In genomic region chr15:98778263-98778959, GRCh38 we compare ENCODE assay signal across 18 cellular contexts.
DNase-seq lines count a peak whose midpoint lies in the region; ATAC-seq and TF ChIP-seq lines count a peak whose summit lies in the region.
"Had no signal": no experiment of that assay in that cellular context is flagged by ENCODE, and none has a peak within 500 bp of the region (broad histone marks: within the 10 kb centered on the region; RNA-seq: fewer than 3 reads in every experiment).

No MANE protein-coding gene starts in this region.

- ATAC-seq in RWPE2 (ENCODE audit: low read depth): no peak
- ATAC-seq: activated CD4-positive, alpha-beta T cell treated with anti-CD3 and anti-CD28 coated beads for 36 hours; GM12878 had no signal

- H3K27ac ChIP-seq in GM23248 (0 out of 2 replicates have a peak overlapping the region, but pooled peaks have one; percentile 0), RWPE2 (ENCODE audit: poor library complexity, severe bottlenecking) (peak overlapping the region; percentile 37), endodermal cell (ENCODE audit: low read depth, low read length) (no peak overlapping the region)
- H3K27ac ChIP-seq: cardiac muscle cell had no signal

- TF ChIP-seq CTCF in RWPE2 (IDR thresholded peaks at IDR 0.05; ENCODE audit: poor library complexity, severe bottlenecking) (no peak), endodermal cell (conservative IDR thresholded peaks at IDR 0.05) (no peak), osteocyte (IDR thresholded peaks at IDR 0.05) (no peak)

- H3K79me2 ChIP-seq in GM23248 (ENCODE audit: insufficient read depth): peaks cover 98% of the 10 kb centered on the region

- H3K4me3 ChIP-seq in GM23248 (no peak overlapping the region), RWPE2 (ENCODE audit: severe bottlenecking) (no peak overlapping the region), endodermal cell (ENCODE audit: low read length) (no peak overlapping the region)
- H3K4me3 ChIP-seq: cardiac muscle cell, GM12878 had no signal

- H3K4me1 Mint-ChIP-seq in endodermal cell (peaks cover 59% of the 10 kb centered on the region), osteocyte (ENCODE audit: unreplicated experiment) (peaks cover 39% of the 10 kb centered on the region)

- no peak overlapping the region for H3K4me2 ChIP-seq in GM23248 (ENCODE audit: unreplicated experiment)

- H3K27ac Mint-ChIP-seq in endodermal cell (peak overlapping the region; percentile 56), osteocyte (ENCODE audit: unreplicated experiment) (no peak overlapping the region)
- H3K27ac Mint-ChIP-seq: activated CD4-positive, alpha-beta T cell treated with anti-CD3 and anti-CD28 coated beads for 36 hours; activated naive CD4-positive, alpha-beta T cell treated with anti-CD3 and anti-CD28 coated beads for 36 hours had no signal

- no peaks in the 10 kb centered on the region for H3K27me3 Mint-ChIP-seq in endodermal cell (ENCODE audit: insufficient read depth)
- H3K27me3 Mint-ChIP-seq in osteocyte (ENCODE audit: unreplicated experiment): no peaks in the 10 kb centered on the region
- H3K27me3 Mint-ChIP-seq: activated CD4-positive, alpha-beta T cell treated with anti-CD3 and anti-CD28 coated beads for 36 hours had no signal

- H3K4me3 Mint-ChIP-seq in endodermal cell (no peak overlapping the region), osteocyte (ENCODE audit: unreplicated experiment) (no peak overlapping the region)
- H3K4me3 Mint-ChIP-seq: activated CD4-positive, alpha-beta T cell treated with anti-CD3 and anti-CD28 coated beads for 36 hours; activated naive CD4-positive, alpha-beta T cell treated with anti-CD3 and anti-CD28 coated beads for 36 hours had no signal

- H3K9ac ChIP-seq in GM23248 (no peak overlapping the region), endodermal cell (ENCODE audit: extremely low read depth, low read length, poor library complexity, severe bottlenecking) (no peak overlapping the region)

- DNase-seq in GM23248 (no peak), RWPE2 (ENCODE audit: low spot score) (no peak), endodermal cell (no peak), osteocyte (ENCODE audit: extremely low spot score, unreplicated experiment) (peak; percentile 49), RPMI8226 (no peak), SW480 (ENCODE audit: low spot score) (no peak)
- DNase-seq in stimulated activated CD4-positive, alpha-beta T cell treated with anti-CD3 and anti-CD28 coated beads, Interleukin-2, amount 100 ng/mL, for 24 hours: no peak
- DNase-seq in activated CD4-positive, alpha-beta T cell treated with anti-CD3 and anti-CD28 coated beads, Interleukin-2, amount 50 U/mL, for 48 hours: no peak
- DNase-seq: activated CD4-positive, alpha-beta T cell treated with anti-CD3 and anti-CD28 coated beads for 36 hours; activated CD8-positive, alpha-beta memory T cell treated with anti-CD3 and anti-CD28 coated beads, Interleukin-2, amount 50 U/mL, for 4 hours; activated naive CD4-positive, alpha-beta T cell treated with anti-CD3 and anti-CD28 coated beads for 36 hours; COR-L47; KG1; NCI-H1105 treated with DMSO at 0.1 percent for 48 hours; SHP77; T-helper 2 cell had no signal

- H3F3A ChIP-seq in GM23248 (ENCODE audit: insufficient read depth): peaks cover 18% of the 10 kb centered on the region

- in situ Hi-C loops in GM23248 (cut with MboI): no loop called here

- no peaks in the 10 kb centered on the region for H3K9me2 ChIP-seq in GM23248 (ENCODE audit: insufficient read depth)

- H3K36me3 Mint-ChIP-seq in endodermal cell (ENCODE audit: low read depth) (peaks cover 8% of the 10 kb centered on the region), osteocyte (ENCODE audit: unreplicated experiment) (no peaks in the 10 kb centered on the region)

- no peaks in the 10 kb centered on the region for H3K9me3 ChIP-seq in GM23248 (ENCODE audit: low read depth)
- no peaks in the 10 kb centered on the region for H3K9me3 ChIP-seq in RWPE2 (ENCODE audit: severe bottlenecking)
- no peaks in the 10 kb centered on the region for H3K9me3 ChIP-seq in endodermal cell (ENCODE audit: control insufficient read depth, low read length)

- H3K4me1 ChIP-seq in GM23248 (ENCODE audit: insufficient read depth) (peaks cover 24% of the 10 kb centered on the region), RWPE2 (ENCODE audit: insufficient read depth, poor library complexity, severe bottlenecking) (peaks cover 39% of the 10 kb centered on the region), endodermal cell (ENCODE audit: control insufficient read depth, insufficient read depth, low read length) (peaks cover 30% of the 10 kb centered on the region)

- H4K20me1 ChIP-seq in GM23248 (ENCODE audit: insufficient read depth): peaks cover 6% of the 10 kb centered on the region; the same call in 1 of the 2 replicates

- no peak overlapping the region for H2AFZ ChIP-seq in GM23248

- H3K9me3 Mint-ChIP-seq in endodermal cell: no peaks in the 10 kb centered on the region
- no peaks in the 10 kb centered on the region for H3K9me3 Mint-ChIP-seq in osteocyte (ENCODE audit: unreplicated experiment)
- H3K9me3 Mint-ChIP-seq: activated naive CD4-positive, alpha-beta T cell treated with anti-CD3 and anti-CD28 coated beads for 36 hours had no signal

- H3K36me3 ChIP-seq in GM23248 (ENCODE audit: low read depth): no peaks in the 10 kb centered on the region
- H3K36me3 ChIP-seq in RWPE2 (ENCODE audit: low read depth): 0 out of 2 replicates have a peak, but pooled peaks cover 3% of the 10 kb centered on the region
- peaks cover 8% of the 10 kb centered on the region for H3K36me3 ChIP-seq in endodermal cell (ENCODE audit: control insufficient read depth, insufficient read depth, low read length)
- H3K36me3 ChIP-seq: cardiac muscle cell had no signal

- H3K27me3 ChIP-seq in GM23248 (replicated peaks; ENCODE audit: insufficient read depth): no peaks in the 10 kb centered on the region
- H3K27me3 ChIP-seq in RWPE2 (ENCODE audit: insufficient read depth, poor library complexity, severe bottlenecking): no peaks in the 10 kb centered on the region
- H3K27me3 ChIP-seq in endodermal cell (ENCODE audit: control insufficient read depth, insufficient read depth, low read length, poor library complexity, severe bottlenecking): no peaks in the 10 kb centered on the region
- H3K27me3 ChIP-seq: cardiac muscle cell had no signal

- 87 to 91% methylated on average over 3 of the region's 3 CpGs for WGBS in GM23248 (ENCODE audit: low coverage in 1 of 2, low lambda C conversion rate in 2 of 2, missing lambda C conversion rate in 2 of 2), 2 experiments
- WGBS in endodermal cell (ENCODE audit: insufficient coverage in 1 of 2, insufficient read length in 1 of 2), 2 experiments: 92 to 95% methylated on average over 2 to 3 of the region's 3 CpGs
